11 cellular contexts compared by ENCODE assay signal in genomic region chr14:92654206-92654901, GRCh38.
DNase-seq lines count a peak whose midpoint lies in the region; ATAC-seq and TF ChIP-seq lines count a peak whose summit lies in the region.
"Had no signal": no experiment of that assay in that cellular context is flagged by ENCODE, and none has a peak within 500 bp of the region (broad histone marks: within the 10 kb centered on the region; RNA-seq: fewer than 3 reads in every experiment).

No MANE protein-coding gene starts in this region.

- CTCF ChIA-PET in activated CD4-positive, alpha-beta T cell treated with anti-CD3 and anti-CD28 coated beads for 36 hours (lab: Charles Lee): interaction anchor here (0.6 to 1.3 kb wide), 8 partner anchors 13 to 459 kb away, joined by 3 to 5 read pairs (median 3); no protein-coding TSS in a partner anchor
- CTCF ChIA-PET in T-cell (lab: Charles Lee): interaction anchor here (0.7 to 2.8 kb wide), 5 partner anchors 27 to 181 kb away, joined by 3 to 11 read pairs (median 7); no protein-coding TSS in a partner anchor

- H3K36me3 ChIP-seq in esophagus muscularis mucosa (peaks cover 0 to 44% (median 25%) of the 10 kb centered on the region in 4 donors), subcutaneous abdominal adipose tissue (ENCODE audit: control insufficient read depth in 5 of 5, insufficient read depth in 5 of 5, low read length in 5 of 5) (peaks cover 0 to 46% (median 24%) of the 10 kb centered on the region in 5 donors)

- no peaks in the 10 kb centered on the region for H3K9me3 Mint-ChIP-seq in activated CD4-positive, alpha-beta T cell treated with anti-CD3 and anti-CD28 coated beads for 36 hours (ENCODE audit: low read depth)
- no peaks in the 10 kb centered on the region for H3K9me3 Mint-ChIP-seq in T-cell
- H3K9me3 Mint-ChIP-seq: WTC11 had no signal

- DNase-seq in activated CD4-positive, alpha-beta T cell treated with anti-CD3 and anti-CD28 coated beads for 36 hours: peak; percentile 25
- no peak for DNase-seq in activated CD4-positive, alpha-beta T cell treated with anti-CD3 and anti-CD28 coated beads, Interleukin-2, amount 50 U/mL, for 48 hours
- peak in 1 of 34 experiments; percentile 33 for DNase-seq in T-cell
- no peak for DNase-seq in esophagus muscularis mucosa (ENCODE audit: extremely low spot score)
- DNase-seq: activated effector memory CD4-positive, alpha-beta T cell treated with anti-CD3 and anti-CD28 coated beads, Interleukin-2, amount 50 U/mL, for 16 hours; COR-L47 had no signal

- peak overlapping the region; percentile 90 for H3K4me3 Mint-ChIP-seq in activated CD4-positive, alpha-beta T cell treated with anti-CD3 and anti-CD28 coated beads for 36 hours
- peak overlapping the region; percentile 99 for H3K4me3 Mint-ChIP-seq in T-cell
- H3K4me3 Mint-ChIP-seq: WTC11 had no signal

- H3K27ac Mint-ChIP-seq in activated CD4-positive, alpha-beta T cell treated with anti-CD3 and anti-CD28 coated beads for 36 hours: peak overlapping the region; percentile 96
- peak overlapping the region; percentile 95 to 100 for H3K27ac Mint-ChIP-seq in T-cell
- H3K27ac Mint-ChIP-seq: WTC11 had no signal

- peaks cover 75% of the 10 kb centered on the region for H3K4me1 Mint-ChIP-seq in activated CD4-positive, alpha-beta T cell treated with anti-CD3 and anti-CD28 coated beads for 36 hours
- H3K4me1 Mint-ChIP-seq in T-cell: peaks cover 73 to 85% (median 80%) of the 10 kb centered on the region in 3 donors
- H3K4me1 Mint-ChIP-seq: WTC11 had no signal

- no peak for TF ChIP-seq CTCF in esophagus muscularis mucosa (IDR thresholded peaks at IDR 0.05)

- POLR2A ChIA-PET in activated CD4-positive, alpha-beta T cell treated with anti-CD3 and anti-CD28 coated beads for 36 hours (lab: Charles Lee): interaction anchor here (0.6 kb wide), 1 partner anchor 76 kb away, joined by 3 read pairs; no protein-coding TSS in a partner anchor
- POLR2A ChIA-PET in T-cell (lab: Charles Lee): interaction anchor here in 1 of 2 donors (0.6 kb wide), 1 partner anchor 44 kb away, joined by 3 read pairs; no protein-coding TSS in a partner anchor

- WGBS in esophagus muscularis mucosa: 83% methylated on average over 19 of the region's 19 CpGs

- no peak for TF ChIP-seq POLR2A in esophagus muscularis mucosa (IDR thresholded peaks at IDR 0.05; ENCODE audit: low read depth)

- H3K4me3 ChIP-seq in esophagus muscularis mucosa (peak overlapping the region; percentile 37 to 50 (median 40)), subcutaneous abdominal adipose tissue (ENCODE audit: low read depth in 1 of 5, low read length in 5 of 5) (peak overlapping the region; percentile 5 to 27 (median 10))

- H3K27me3 ChIP-seq in esophagus muscularis mucosa (no peaks in the 10 kb centered on the region), subcutaneous abdominal adipose tissue (ENCODE audit: control insufficient read depth in 5 of 5, insufficient read depth in 4 of 5, low read length in 5 of 5) (no peaks in the 10 kb centered on the region)

- H3K27me3 Mint-ChIP-seq in activated CD4-positive, alpha-beta T cell treated with anti-CD3 and anti-CD28 coated beads for 36 hours: no peaks in the 10 kb centered on the region
- H3K27me3 Mint-ChIP-seq in T-cell: no peaks in the 10 kb centered on the region

- no peaks in the 10 kb centered on the region for H3K9me3 ChIP-seq in esophagus muscularis mucosa
- no peaks in the 10 kb centered on the region for H3K9me3 ChIP-seq in subcutaneous abdominal adipose tissue (ENCODE audit: control insufficient read depth in 5 of 5, low read length in 5 of 5)

- intact Hi-C loops in activated CD4-positive, alpha-beta T cell treated with anti-CD3 and anti-CD28 coated beads for 36 hours (cut with DNase I, micrococcal nuclease): loop anchor here (5.0 to 10.0 kb wide), 5 partner anchors 37 to 790 kb away; partner anchors contain the start of genes CPSF2 (in 1 of the 2), NDUFB1 (in 1 of the 2) and TC2N (in 1 of the 2)
- intact Hi-C loops in esophagus muscularis mucosa (cut with DNase I): no loop called here

- H3K4me1 ChIP-seq in esophagus muscularis mucosa: peaks cover 16 to 51% (median 38%) of the 10 kb centered on the region in 4 donors
- peaks cover 0 to 66% (median 40%) of the 10 kb centered on the region in 5 donors for H3K4me1 ChIP-seq in subcutaneous abdominal adipose tissue (ENCODE audit: control insufficient read depth in 5 of 5, insufficient read depth in 5 of 5, low read length in 5 of 5)

- H3K9ac ChIP-seq in subcutaneous abdominal adipose tissue (ENCODE audit: low read length in 5 of 5): no peak overlapping the region

- peak overlapping the region in 3 of 4 donors; percentile 0 to 52 (median 20) for H3K27ac ChIP-seq in esophagus muscularis mucosa (replicated peaks in 1 of 4)
- no peak overlapping the region for H3K27ac ChIP-seq in subcutaneous abdominal adipose tissue (ENCODE audit: low read depth, low read length)

- ATAC-seq in activated CD4-positive, alpha-beta T cell treated with anti-CD3 and anti-CD28 coated beads for 36 hours: no peak
- no peak for ATAC-seq in T-cell (replicated peaks in 1 of 4)
- no peak for ATAC-seq in HG02938 (IDR thresholded peaks at IDR 0.05; ENCODE audit: unreplicated experiment)
- no peak for ATAC-seq in HG03135 (IDR thresholded peaks at IDR 0.05; ENCODE audit: unreplicated experiment)
- ATAC-seq in GM19023 (IDR thresholded peaks at IDR 0.05; ENCODE audit: unreplicated experiment): no peak
- ATAC-seq: WTC11 had no signal

- no peak for TF ChIP-seq EP300 in esophagus muscularis mucosa (IDR thresholded peaks at IDR 0.05)

- peaks cover 53% of the 10 kb centered on the region for H3K36me3 Mint-ChIP-seq in activated CD4-positive, alpha-beta T cell treated with anti-CD3 and anti-CD28 coated beads for 36 hours (ENCODE audit: low read depth)
- H3K36me3 Mint-ChIP-seq in T-cell: peaks cover 39% of the 10 kb centered on the region
- H3K36me3 Mint-ChIP-seq: WTC11 had no signal
